Comparison of ENCODE assay signal across 22 cellular contexts in genomic region chr5:178661836-178662540, GRCh38.
"Had no signal": no experiment of that assay in that cellular context is flagged by ENCODE, and none has a peak within 500 bp of the region (broad histone marks: within the 10 kb centered on the region; RNA-seq: fewer than 3 reads in every experiment).

No MANE protein-coding gene starts in this region.

- FAIRE-seq: endothelial cell of umbilical vein, frontal cortex, islet of Langerhans, keratinocyte had no signal

- H3K4me3 ChIP-seq: colonic mucosa, dorsolateral prefrontal cortex, esophagus muscularis mucosa, heart right ventricle, left lung, lower lobe of right lung had no signal

- DNase-seq: cerebellar nuclear complex; colonic mucosa; dermis blood vessel endothelial cell; dorsolateral prefrontal cortex; effector CD4-positive, alpha-beta T cell; effector memory CD4-positive, alpha-beta T cell; foreskin keratinocyte; glutamatergic neuron; head of caudate nucleus; heart right ventricle; hippocampal formation; left colon; left ventricle myocardium superior; lower lobe of right lung; mesenchymal stem cell; midbrain had no signal

- ATAC-seq: foreskin keratinocyte, heart right ventricle, left colon, left lung, left ventricle myocardium superior, lower lobe of right lung had no signal

- H3K36me3 ChIP-seq: colonic mucosa, esophagus muscularis mucosa, heart right ventricle, left lung, lower lobe of right lung had no signal

- H3K27me3 ChIP-seq: colonic mucosa, dorsolateral prefrontal cortex, foreskin keratinocyte had no signal

- H3K4me1 ChIP-seq: colonic mucosa, foreskin keratinocyte, heart right ventricle, left lung, lower lobe of right lung had no signal

- H3K9me3 ChIP-seq: colonic mucosa, esophagus muscularis mucosa, lower lobe of right lung had no signal

- H3K27ac ChIP-seq: colonic mucosa, dorsolateral prefrontal cortex, esophagus muscularis mucosa, foreskin keratinocyte, heart right ventricle, left lung, lower lobe of right lung had no signal
